In genomic region chrX:83419030-83419792, GRCh38 we compare ENCODE assay signal across 33 cellular contexts.
"Had no signal": no experiment of that assay in that cellular context is flagged by ENCODE, and none has a peak within 500 bp of the region (broad histone marks: within the 10 kb centered on the region; RNA-seq: fewer than 3 reads in every experiment).

No MANE protein-coding gene starts in this region.

- H3K27me3 ChIP-seq: brain microvascular endothelial cell had no signal

- H3K36me3 ChIP-seq: brain microvascular endothelial cell had no signal

- H3K9me3 Mint-ChIP-seq: activated naive CD4-positive, alpha-beta T cell treated with anti-CD3 and anti-CD28 coated beads, Interleukin-2, amount 10 ng/mL, durations not matched to agents 7 days and 5 days; activated T-helper 1 cell treated with anti-CD3 and anti-CD28 coated beads, Interleukin-12 subunit alpha, Interleukin-12 subunit beta, Interleukin-2, Interleukin-4 antibody, amounts not matched to agents 30 ng/mL and 10 ng/mL and 1 ng/mL, durations not matched to agents 14 hours and 24 hours and 36 hours; central memory CD8-positive, alpha-beta T cell had no signal

- H3K27ac Mint-ChIP-seq: activated B cell treated with CpG ODN at 0.5 μM for 24 hours; activated CD4-positive, alpha-beta memory T cell treated with anti-CD3 and anti-CD28 coated beads for 36 hours; activated naive CD4-positive, alpha-beta T cell treated with anti-CD3 and anti-CD28 coated beads, Interleukin-2, amount 10 ng/mL, durations not matched to agents 7 days and 5 days; activated naive CD8-positive, alpha-beta T cell; activated naive CD8-positive, alpha-beta T cell treated with anti-CD3 and anti-CD28 coated beads, Interleukin-2, amount 50 U/mL, for 24 hours; activated T-helper 1 cell treated with anti-CD3 and anti-CD28 coated beads, Interleukin-12 subunit alpha, Interleukin-12 subunit beta, Interleukin-2, Interleukin-4 antibody, amounts not matched to agents 30 ng/mL and 10 ng/mL and 1 ng/mL, durations not matched to agents 14 hours and 24 hours and 36 hours; IgD-negative memory B cell; T-cell; T-helper 17 cell had no signal

- H3K4me1 Mint-ChIP-seq: activated B cell treated with CpG ODN at 0.5 μM for 24 hours; activated naive CD4-positive, alpha-beta T cell treated with anti-CD3 and anti-CD28 coated beads, Interleukin-2, amount 10 ng/mL, durations not matched to agents 7 days and 5 days; activated naive CD8-positive, alpha-beta T cell treated with anti-CD3 and anti-CD28 coated beads, Interleukin-2, amount 50 U/mL, for 24 hours; central memory CD8-positive, alpha-beta T cell; IgD-negative memory B cell; T-cell; T-helper 17 cell had no signal

- DNase-seq: activated B cell treated with CpG ODN at 0.5 μM for 24 hours; activated CD4-positive, alpha-beta memory T cell treated with anti-CD3 and anti-CD28 coated beads for 36 hours; activated CD4-positive, alpha-beta T cell treated with anti-CD3 and anti-CD28 coated beads for 4 hours; activated CD4-positive, alpha-beta T cell treated with anti-CD3 and anti-CD28 coated beads, Interleukin-2, amount 50 U/mL, for 1 hour; activated CD4-positive, CD25-positive, alpha-beta regulatory T cell treated with anti-CD3 and anti-CD28 coated beads, Interleukin-2, amount 50 U/mL, for 72 hours; activated CD8-positive, alpha-beta memory T cell treated with anti-CD3 and anti-CD28 coated beads, Interleukin-2, amount 50 U/mL, for 4 hours; activated naive CD4-positive, alpha-beta T cell treated with anti-CD3 and anti-CD28 coated beads, Interleukin-2, amount 10 ng/mL, durations not matched to agents 7 days and 5 days; activated naive CD8-positive, alpha-beta T cell treated with anti-CD3 and anti-CD28 coated beads, Interleukin-2, amount 50 U/mL, for 24 hours; activated T-cell treated with anti-CD3 and anti-CD28 coated beads for 4 hours; activated T-cell treated with anti-CD3 and anti-CD28 coated beads, Interleukin-2, amount 50 U/mL, for 4 hours; brain microvascular endothelial cell; Karpas-422; KBM-7; NCI-H1436 treated with DMSO at 0.1 percent for 48 hours; NCI-H1694 treated with DMSO at 0.1 percent for 48 hours; NCI-H2029; NCI-H2107; NCI-H2171; NCI-H510A treated with DMSO at 0.1 percent for 48 hours; NCI-H526 treated with DMSO at 0.1 percent for 48 hours; OCI-M1; RPMI8226; SIG-M5; T-cell; T-helper 17 cell; T-helper 9 cell had no signal

- H3K36me3 Mint-ChIP-seq: activated CD4-positive, alpha-beta memory T cell treated with anti-CD3 and anti-CD28 coated beads for 36 hours; activated naive CD4-positive, alpha-beta T cell treated with anti-CD3 and anti-CD28 coated beads, Interleukin-2, amount 10 ng/mL, durations not matched to agents 7 days and 5 days; activated naive CD8-positive, alpha-beta T cell; T-cell had no signal

- H3K4me3 Mint-ChIP-seq: activated B cell treated with CpG ODN at 0.5 μM for 24 hours; activated CD4-positive, alpha-beta memory T cell treated with anti-CD3 and anti-CD28 coated beads for 36 hours; activated naive CD4-positive, alpha-beta T cell treated with anti-CD3 and anti-CD28 coated beads, Interleukin-2, amount 10 ng/mL, durations not matched to agents 7 days and 5 days; activated naive CD8-positive, alpha-beta T cell; activated naive CD8-positive, alpha-beta T cell treated with anti-CD3 and anti-CD28 coated beads, Interleukin-2, amount 50 U/mL, for 24 hours; activated T-cell treated with anti-CD3 and anti-CD28 coated beads, Interleukin-2, amount 50 U/mL, for 4 hours; activated T-helper 1 cell treated with anti-CD3 and anti-CD28 coated beads, Interleukin-12 subunit alpha, Interleukin-12 subunit beta, Interleukin-2, Interleukin-4 antibody, amounts not matched to agents 30 ng/mL and 10 ng/mL and 1 ng/mL, durations not matched to agents 14 hours and 24 hours and 36 hours; central memory CD8-positive, alpha-beta T cell; IgD-negative memory B cell; T-cell; T-helper 17 cell had no signal

- H3K27ac ChIP-seq: brain microvascular endothelial cell, VCaP had no signal

- ATAC-seq: activated naive CD8-positive, alpha-beta T cell treated with anti-CD3 and anti-CD28 coated beads, Interleukin-2, amount 50 U/mL, for 24 hours; activated T-cell treated with anti-CD3 and anti-CD28 coated beads, Interleukin-2, amount 50 U/mL, for 4 hours; Panc1; SK-N-SH treated with all-trans-retinoic acid at 6 μM for 48 hours; T-cell; T-helper 17 cell had no signal

- H3K27me3 Mint-ChIP-seq: activated B cell treated with CpG ODN at 0.5 μM for 24 hours; activated CD4-positive, alpha-beta memory T cell treated with anti-CD3 and anti-CD28 coated beads for 36 hours; activated naive CD4-positive, alpha-beta T cell treated with anti-CD3 and anti-CD28 coated beads, Interleukin-2, amount 10 ng/mL, durations not matched to agents 7 days and 5 days; activated naive CD8-positive, alpha-beta T cell; activated naive CD8-positive, alpha-beta T cell treated with anti-CD3 and anti-CD28 coated beads, Interleukin-2, amount 50 U/mL, for 24 hours; central memory CD8-positive, alpha-beta T cell; IgD-negative memory B cell; T-cell; T-helper 17 cell had no signal
